8 cellular contexts compared by ENCODE assay signal in genomic region chr6:158042245-158042798, GRCh38.
A peak's percentile ranks its signal among the peaks of the same experiment; 100 is the strongest.
DNase-seq lines count a peak whose midpoint lies in the region; ATAC-seq, FAIRE-seq and TF ChIP-seq lines count a peak whose summit lies in the region.

No MANE protein-coding gene starts in this region.

- H3K27me3 Mint-ChIP-seq in effector memory CD8-positive, alpha-beta T cell = no peaks in the 10 kb centered on the region

- FAIRE-seq in GM19239 (lab: Jason Lieb, UNC) = no peak

- DNase-seq in H7 (peak; percentile 28), heart right ventricle (peak in 1 of 2 donors; percentile 67), retinal pigment epithelial cell (ENCODE audit: low read depth) (peak; percentile 95), GM19239 (ENCODE audit: insufficient read length, low spot score) (no peak), KG1 (lab: John Stamatoyannopoulos, UW) (no peak)
- no peak for DNase-seq in effector memory CD8-positive, alpha-beta T cell

- peak overlapping the region; percentile 92 for H3K27ac ChIP-seq in angular gyrus (ENCODE audit: low read depth, low read length)
- peak overlapping the region; percentile 78 to 97 (median 92) for H3K27ac ChIP-seq in heart right ventricle

- ATAC-seq in heart right ventricle (peak; percentile 2 to 74 (median 42)), HG02973 (IDR thresholded peaks at IDR 0.05; ENCODE audit: unreplicated experiment) (no peak)
- no peak for ATAC-seq in effector memory CD8-positive, alpha-beta T cell (replicated peaks)

- H3K9me3 ChIP-seq in heart right ventricle = no peaks in the 10 kb centered on the region

- H3K36me3 Mint-ChIP-seq in effector memory CD8-positive, alpha-beta T cell (ENCODE audit: insufficient read depth) = peaks cover 21% of the 10 kb centered on the region

- H3K36me3 ChIP-seq in H7 (replicated peaks; ENCODE audit: control insufficient read depth, insufficient read depth, low read length) = no peaks in the 10 kb centered on the region; the same call in none of the 2 replicates
- peaks cover 0 to 31% (median 0%) of the 10 kb centered on the region in 9 donors for H3K36me3 ChIP-seq in heart right ventricle

- peaks cover 29 to 89% (median 59%) of the 10 kb centered on the region in 9 donors for H3K4me1 ChIP-seq in heart right ventricle

- peak overlapping the region in 1 of 2 donors; percentile 26 for H3K27ac Mint-ChIP-seq in effector memory CD8-positive, alpha-beta T cell

- intact Hi-C loops in heart right ventricle (cut with DNase I) = loop anchor here in 2 of 10 donors (5.0 kb wide), 1 partner anchor 60 kb away; the partner anchor contains the start of gene SYNJ2 (in 2 of the 2)

- H3K4me3 ChIP-seq in H7 (ENCODE audit: insufficient read depth, low read depth, low read length) = no peak overlapping the region
- peak overlapping the region in 7 of 10 donors; percentile 22 to 54 (median 45) for H3K4me3 ChIP-seq in heart right ventricle
- H3K4me3 ChIP-seq in retinal pigment epithelial cell (ENCODE audit: low read length) = no peak overlapping the region

- peaks cover 15 to 16% of the 10 kb centered on the region in 2 donors for H3K4me1 Mint-ChIP-seq in effector memory CD8-positive, alpha-beta T cell (ENCODE audit: low read depth in 2 of 2)

- TF ChIP-seq CTCF in heart right ventricle (IDR thresholded peaks at IDR 0.05) = peak in 2 of 9 donors; percentile 8 to 12
- TF ChIP-seq CTCF in retinal pigment epithelial cell (conservative IDR thresholded peaks at IDR 0.05; ENCODE audit: low read depth, low read length) = peak; percentile 1

- no peak overlapping the region for H3K4me3 Mint-ChIP-seq in effector memory CD8-positive, alpha-beta T cell

- H3K27me3 ChIP-seq in H7 (ENCODE audit: control insufficient read depth, insufficient read depth, low read length) (no peaks in the 10 kb centered on the region), heart right ventricle (no peaks in the 10 kb centered on the region)

- H3K9me3 Mint-ChIP-seq in effector memory CD8-positive, alpha-beta T cell = no peaks in the 10 kb centered on the region

- 53 to 65% methylated on average over 16 of the region's 16 CpGs for WGBS in heart right ventricle, 2 donors

Comparison
In these comparisons a context has a peak if more than half of its experiments do, and no peak if none do; other contexts are left out.
1. DNase-seq: peak in H7 (single experiment) and retinal pigment epithelial cell (single experiment); none in GM19239 (single experiment), effector memory CD8-positive, alpha-beta T cell (0 of 3) and KG1 (single experiment).
2. H3K4me3 ChIP-seq: peak in heart right ventricle (7 of 10); none in H7 (single experiment) and retinal pigment epithelial cell (single experiment).
3. ATAC-seq: peak in heart right ventricle (8 of 8); none in HG02973 (single experiment) and effector memory CD8-positive, alpha-beta T cell (single experiment).